ENCODE assay signal across 34 cellular contexts in the genomic region with DNA sequence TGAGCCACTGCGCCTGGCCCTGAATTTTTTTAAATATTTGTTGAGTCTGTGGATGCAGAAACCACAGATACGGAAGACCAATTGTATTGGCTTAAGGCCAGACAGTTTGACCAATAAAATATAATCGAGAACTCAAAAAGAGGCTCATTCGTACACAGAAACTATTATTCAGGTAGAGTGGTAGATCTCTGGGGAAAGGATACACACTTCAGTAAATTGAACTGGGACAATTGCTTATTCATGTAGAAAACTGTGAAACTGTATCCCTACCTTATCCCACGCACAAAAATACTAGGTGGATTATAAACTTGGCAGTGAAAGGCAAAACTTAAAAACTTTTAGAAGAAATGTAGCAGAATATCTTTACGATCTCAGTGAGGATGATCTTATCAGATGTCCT. TPM values are rescaled to one million over a fixed set of nuclear protein-coding genes. Genes with fewer than 3 reads are reported as not detected.
"Had no signal": no experiment of that assay in that cellular context is flagged by ENCODE, and none has a peak within 500 bp of the region (broad histone marks: within the 10 kb centered on the region; RNA-seq: fewer than 3 reads in every experiment).

No MANE protein-coding gene starts in this region.

- ATAC-seq: activated CD8-positive, alpha-beta T cell treated with anti-CD3 and anti-CD28 coated beads for 36 hours; activated T-cell treated with anti-CD3 and anti-CD28 coated beads, Interleukin-2, amount 50 U/mL, for 72 hours; activated T-helper 17 cell treated with anti-CD3 and anti-CD28 coated beads, Interleukin-2, amount 50 U/mL, for 72 hours; PC-3 had no signal

- DNase-seq: activated CD4-positive, alpha-beta T cell treated with anti-CD3 and anti-CD28 coated beads, Interleukin-2, amount 10 ng/mL, durations not matched to agents 24 days and 14 days; activated CD4-positive, alpha-beta T cell treated with anti-CD3 and anti-CD28 coated beads, Interleukin-2, amount 50 U/mL, for 4 hours; activated CD8-positive, alpha-beta T cell treated with anti-CD3 and anti-CD28 coated beads for 36 hours; activated effector memory CD4-positive, alpha-beta T cell treated with anti-CD3 and anti-CD28 coated beads, Interleukin-2, amount 50 U/mL, for 16 hours; activated naive CD4-positive, alpha-beta T cell; activated naive CD4-positive, alpha-beta T cell treated with anti-CD3 and anti-CD28 coated beads, Interleukin-2, amount 50 U/mL, for 16 hours; activated naive CD8-positive, alpha-beta T cell treated with anti-CD3 and anti-CD28 coated beads for 36 hours; activated T-cell treated with anti-CD3 and anti-CD28 coated beads, Interleukin-2, amount 50 U/mL, for 1 hour; activated T-cell treated with anti-CD3 and anti-CD28 coated beads, Interleukin-2, amount 50 U/mL, for 72 hours; amniotic stem cell; aorta; brain microvascular endothelial cell; central memory CD4-positive, alpha-beta T cell; Kasumi-1; KG1; MG63; NCI-H1092; NCI-H1436 treated with DMSO at 0.1 percent for 48 hours; NCI-H1694 treated with DMSO at 0.1 percent for 48 hours; NCI-H2081 treated with DMSO at 0.1 percent for 48 hours; NCI-H2227 treated with DMSO at 0.1 percent for 48 hours; NCI-H446; NCI-H510A treated with DMSO at 0.1 percent for 48 hours; NCI-H526 treated with DMSO at 0.1 percent for 48 hours; NCI-H774; PC-3; Peyer's patch; RPMI8226; SHP77 treated with DMSO at 0.1 percent for 48 hours; T1000 had no signal

RNA-seq across cellular contexts. Expression of gene SHE, which starts 25.0 kb away (rescaled TPM):
- total RNA-seq: activated CD4-positive, alpha-beta T cell treated with anti-CD3 and anti-CD28 coated beads, Interleukin-2, amount 10 ng/mL, durations not matched to agents 24 days and 14 days; activated CD8-positive, alpha-beta memory T cell treated with anti-CD3 and anti-CD28 coated beads for 36 hours; activated CD8-positive, alpha-beta T cell treated with anti-CD3 and anti-CD28 coated beads for 36 hours; activated naive CD8-positive, alpha-beta T cell treated with anti-CD3 and anti-CD28 coated beads for 36 hours; PC-3; T-helper 1 cell treated with Interleukin-12 subunit alpha and Interleukin-12 subunit beta and Interleukin-4 antibody, amounts not matched to agents 30 ng/mL and 1 ng/mL, for 36 hours; T-helper 2 cell treated with Interferon-gamma antibody and Interleukin-4, amounts not matched to agents 100 ng/mL and 5 ng/mL, for 36 hours had no signal

RNA-seq across cellular contexts. Expression of gene TDRD10, which starts 25.2 kb away (rescaled TPM):
- total RNA-seq: activated CD4-positive, alpha-beta T cell treated with anti-CD3 and anti-CD28 coated beads, Interleukin-2, amount 10 ng/mL, durations not matched to agents 24 days and 14 days; activated CD8-positive, alpha-beta memory T cell treated with anti-CD3 and anti-CD28 coated beads for 36 hours; activated CD8-positive, alpha-beta T cell treated with anti-CD3 and anti-CD28 coated beads for 36 hours; activated naive CD8-positive, alpha-beta T cell treated with anti-CD3 and anti-CD28 coated beads for 36 hours; activated T-helper 17 cell treated with anti-CD3 and anti-CD28 coated beads, Interleukin-2, amount 50 U/mL, for 72 hours; PC-3; T-helper 1 cell treated with Interleukin-12 subunit alpha and Interleukin-12 subunit beta and Interleukin-4 antibody, amounts not matched to agents 30 ng/mL and 1 ng/mL, for 36 hours; T-helper 2 cell treated with Interferon-gamma antibody and Interleukin-4, amounts not matched to agents 100 ng/mL and 5 ng/mL, for 36 hours had no signal

RNA-seq across cellular contexts. Expression of gene CHRNB2, which starts 40.4 kb away (rescaled TPM):
- total RNA-seq: activated CD8-positive, alpha-beta T cell treated with anti-CD3 and anti-CD28 coated beads for 36 hours; activated naive CD8-positive, alpha-beta T cell treated with anti-CD3 and anti-CD28 coated beads for 36 hours; aorta; PC-3; T-helper 1 cell treated with Interleukin-12 subunit alpha and Interleukin-12 subunit beta and Interleukin-4 antibody, amounts not matched to agents 30 ng/mL and 1 ng/mL, for 36 hours; T-helper 2 cell treated with Interferon-gamma antibody and Interleukin-4, amounts not matched to agents 100 ng/mL and 5 ng/mL, for 36 hours had no signal
